9 cellular contexts compared by ENCODE assay signal in genomic region chr17:66717680-66718079, GRCh38.
DNase-seq lines count a peak whose midpoint lies in the region; ATAC-seq lines count a peak whose summit lies in the region.
"Had no signal": no experiment of that assay in that cellular context is flagged by ENCODE, and none has a peak within 500 bp of the region (broad histone marks: within the 10 kb centered on the region; RNA-seq: fewer than 3 reads in every experiment).

No MANE protein-coding gene starts in this region.

- ATAC-seq in GM18861 (IDR thresholded peaks at IDR 0.05; ENCODE audit: unreplicated experiment) (peak; percentile 57), GM21786 (IDR thresholded peaks at IDR 0.05; ENCODE audit: unreplicated experiment) (peak; percentile 49), GM19328 (IDR thresholded peaks at IDR 0.05; ENCODE audit: unreplicated experiment) (no peak)

- DNase-seq in LHCN-M2 (ENCODE audit: low read depth) (peak; percentile 61), left kidney (ENCODE audit: low read depth, low spot score) (peak; percentile 59), AG20443 (ENCODE audit: low spot score) (no peak), C1 segment of cervical spinal cord (lab: John Stamatoyannopoulos, UW) (no peak), middle frontal gyrus (ENCODE audit: extremely low spot score, low spot score) (no peak)
- DNase-seq: H7 had no signal

Comparison
In these comparisons a context has a peak if more than half of its experiments do, and no peak if none do; other contexts are left out.
1. DNase-seq: peak in LHCN-M2 (single experiment) and left kidney (single experiment); none in AG20443 (single experiment), C1 segment of cervical spinal cord (0 of 14) and middle frontal gyrus (single experiment).